1 cellular context compared by ENCODE assay signal in the genomic region with DNA sequence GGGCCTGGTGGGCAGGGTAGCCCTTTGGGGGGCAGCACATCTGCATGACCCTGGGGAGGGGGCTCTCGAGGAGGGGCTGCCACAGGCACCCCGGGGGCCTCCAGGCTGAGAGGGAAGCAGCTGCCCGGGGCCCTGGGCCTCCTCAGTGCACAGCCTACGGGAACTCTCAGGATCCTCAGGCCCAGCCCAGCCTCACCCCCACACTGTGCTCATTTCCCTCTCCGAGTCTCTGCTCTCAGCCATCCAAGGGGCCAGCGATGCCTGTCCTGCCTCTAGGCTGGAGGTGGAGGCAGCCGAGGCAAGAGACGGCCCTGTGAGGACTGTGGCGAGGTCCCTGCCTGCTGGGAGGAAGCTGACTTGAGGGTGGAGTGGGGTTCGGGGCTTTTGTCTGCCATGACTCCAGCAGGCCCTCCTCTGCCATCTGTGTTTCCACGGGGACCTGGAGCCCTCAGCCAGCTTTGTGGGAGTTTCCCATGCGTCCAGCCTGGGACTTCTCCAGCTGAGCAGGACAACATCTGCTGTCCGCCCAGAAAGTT.
TF ChIP-seq lines count a peak whose summit lies in the region.

No MANE protein-coding gene starts in this region.

TF ChIP-seq in K562, 482 proteins besides CTCF, POLR2A, EP300 and RAD21:
- TF ChIP-seq, protein P1, sequence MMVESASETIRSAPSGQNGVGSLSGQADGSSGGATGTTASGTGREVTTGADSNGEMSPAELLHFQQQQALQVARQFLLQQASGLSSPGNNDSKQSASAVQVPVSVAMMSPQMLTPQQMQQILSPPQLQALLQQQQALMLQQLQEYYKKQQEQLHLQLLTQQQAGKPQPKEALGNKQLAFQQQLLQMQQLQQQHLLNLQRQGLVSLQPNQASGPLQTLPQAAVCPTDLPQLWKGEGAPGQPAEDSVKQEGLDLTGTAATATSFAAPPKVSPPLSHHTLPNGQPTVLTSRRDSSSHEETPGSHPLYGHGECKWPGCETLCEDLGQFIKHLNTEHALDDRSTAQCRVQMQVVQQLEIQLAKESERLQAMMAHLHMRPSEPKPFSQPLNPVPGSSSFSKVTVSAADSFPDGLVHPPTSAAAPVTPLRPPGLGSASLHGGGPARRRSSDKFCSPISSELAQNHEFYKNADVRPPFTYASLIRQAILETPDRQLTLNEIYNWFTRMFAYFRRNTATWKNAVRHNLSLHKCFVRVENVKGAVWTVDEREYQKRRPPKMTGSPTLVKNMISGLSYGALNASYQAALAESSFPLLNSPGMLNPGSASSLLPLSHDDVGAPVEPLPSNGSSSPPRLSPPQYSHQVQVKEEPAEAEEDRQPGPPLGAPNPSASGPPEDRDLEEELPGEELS (CRISPR knock-in tag; IDR thresholded peaks at IDR 0.05; ENCODE audit: borderline replicate concordance) = no peak
- TF ChIP-seq, protein P2, sequence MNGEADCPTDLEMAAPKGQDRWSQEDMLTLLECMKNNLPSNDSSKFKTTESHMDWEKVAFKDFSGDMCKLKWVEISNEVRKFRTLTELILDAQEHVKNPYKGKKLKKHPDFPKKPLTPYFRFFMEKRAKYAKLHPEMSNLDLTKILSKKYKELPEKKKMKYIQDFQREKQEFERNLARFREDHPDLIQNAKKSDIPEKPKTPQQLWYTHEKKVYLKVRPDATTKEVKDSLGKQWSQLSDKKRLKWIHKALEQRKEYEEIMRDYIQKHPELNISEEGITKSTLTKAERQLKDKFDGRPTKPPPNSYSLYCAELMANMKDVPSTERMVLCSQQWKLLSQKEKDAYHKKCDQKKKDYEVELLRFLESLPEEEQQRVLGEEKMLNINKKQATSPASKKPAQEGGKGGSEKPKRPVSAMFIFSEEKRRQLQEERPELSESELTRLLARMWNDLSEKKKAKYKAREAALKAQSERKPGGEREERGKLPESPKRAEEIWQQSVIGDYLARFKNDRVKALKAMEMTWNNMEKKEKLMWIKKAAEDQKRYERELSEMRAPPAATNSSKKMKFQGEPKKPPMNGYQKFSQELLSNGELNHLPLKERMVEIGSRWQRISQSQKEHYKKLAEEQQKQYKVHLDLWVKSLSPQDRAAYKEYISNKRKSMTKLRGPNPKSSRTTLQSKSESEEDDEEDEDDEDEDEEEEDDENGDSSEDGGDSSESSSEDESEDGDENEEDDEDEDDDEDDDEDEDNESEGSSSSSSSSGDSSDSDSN (IDR thresholded peaks at IDR 0.05; ENCODE audit: borderline replicate concordance in 1 of 2, low read depth in 2 of 2, low read length in 2 of 2) = peak in 1 of 2 experiments; percentile 61; a peak in 1 of 4 replicates
